In genomic region chr3:126463521-126463920, GRCh38 we compare ENCODE assay signal across 19 cellular contexts. TPM values are rescaled to one million over a fixed set of nuclear protein-coding genes. Genes with fewer than 3 reads are reported as not detected.
DNase-seq lines count a peak whose midpoint lies in the region; ATAC-seq and TF ChIP-seq lines count a peak whose summit lies in the region.
"Had no signal": no experiment of that assay in that cellular context is flagged by ENCODE, and none has a peak within 500 bp of the region (broad histone marks: within the 10 kb centered on the region; RNA-seq: fewer than 3 reads in every experiment).

No MANE protein-coding gene starts in this region.

- 0 out of 2 replicates have a peak overlapping the region, but pooled peaks have one; percentile 4 for H3K9ac ChIP-seq in KMS-11

- TF ChIP-seq POLR2A in body of pancreas (IDR thresholded peaks at IDR 0.05), result no peak

- no peak overlapping the region for H2AFZ ChIP-seq in KMS-11 (ENCODE audit: low read depth)
- H2AFZ ChIP-seq in hepatocyte, result no peak overlapping the region

- H3K4me2 ChIP-seq in KMS-11 (no peak overlapping the region), hepatocyte (no peak overlapping the region)

- peak; percentile 12 to 42 for DNase-seq in NCI-H2081 (lab: John Stamatoyannopoulos, UW)
- no peak for DNase-seq in NCI-H2081 treated with DMSO at 0.1 percent for 48 hours (lab: John Stamatoyannopoulos, UW)
- DNase-seq in body of pancreas, result peak; percentile 67 to 87 (median 81)
- no peak for DNase-seq in psoas muscle
- DNase-seq in GM20000 (ENCODE audit: low spot score), result no peak
- no peak for DNase-seq in NCI-H1930 (lab: John Stamatoyannopoulos, UW)
- no peak for DNase-seq in hepatocyte (ENCODE audit: low spot score)
- DNase-seq: CD8-positive, alpha-beta T cell; COR-L47; DMS153; GF-D8; HCEC 1CT; HFFc6 had no signal

- no peaks in the 10 kb centered on the region for H3K4me1 ChIP-seq in KMS-11 (ENCODE audit: low read depth, poor library complexity, severe bottlenecking)
- peaks cover 92% of the 10 kb centered on the region for H3K4me1 ChIP-seq in body of pancreas
- H3K4me1 ChIP-seq in psoas muscle, result peaks cover 90% of the 10 kb centered on the region
- H3K4me1 ChIP-seq in hepatocyte (ENCODE audit: insufficient read depth), result no peaks in the 10 kb centered on the region

- no peak for TF ChIP-seq CTCF in KMS-11 (conservative IDR thresholded peaks at IDR 0.05; ENCODE audit: low read depth, low read length)
- TF ChIP-seq CTCF in body of pancreas (IDR thresholded peaks at IDR 0.05), result no peak
- TF ChIP-seq CTCF in psoas muscle (IDR thresholded peaks at IDR 0.05), result no peak
- TF ChIP-seq CTCF in GM20000 (IDR thresholded peaks at IDR 0.05; ENCODE audit: extremely low read depth, missing control alignments), result no peak
- no peak for TF ChIP-seq CTCF in hepatocyte (IDR thresholded peaks at IDR 0.05; ENCODE audit: poor library complexity)

- H3K27ac ChIP-seq in KMS-11 (no peak overlapping the region), body of pancreas (peak overlapping the region in 3 of 4 donors; percentile 59 to 77 (median 76)), psoas muscle (peak overlapping the region; percentile 96), hepatocyte (no peak overlapping the region)
- H3K27ac ChIP-seq: 22Rv1 had no signal

- H3K9me3 ChIP-seq in body of pancreas (no peaks in the 10 kb centered on the region), psoas muscle (no peaks in the 10 kb centered on the region), hepatocyte (ENCODE audit: low read depth) (no peaks in the 10 kb centered on the region)

- H3K36me3 ChIP-seq in KMS-11 (ENCODE audit: insufficient read depth), result no peaks in the 10 kb centered on the region; the same call in 1 of the 2 replicates
- peaks cover 15 to 22% of the 10 kb centered on the region in 2 donors for H3K36me3 ChIP-seq in body of pancreas (replicated peaks in 1 of 2; ENCODE audit: insufficient read depth in 1 of 2, low read depth in 2 of 2)
- peaks cover 12 to 94% of the 10 kb centered on the region in 2 donors for H3K36me3 ChIP-seq in psoas muscle (ENCODE audit: insufficient read depth in 1 of 2, low read depth in 1 of 2)
- no peaks in the 10 kb centered on the region for H3K36me3 ChIP-seq in hepatocyte (replicated peaks; ENCODE audit: insufficient read depth, low read depth)

- H3K9me2 ChIP-seq in hepatocyte (replicated peaks; ENCODE audit: insufficient read depth), result no peaks in the 10 kb centered on the region

- no peaks in the 10 kb centered on the region for H3K79me2 ChIP-seq in KMS-11 (ENCODE audit: insufficient read depth, low read depth)
- peaks cover 54% of the 10 kb centered on the region for H3K79me2 ChIP-seq in hepatocyte

- WGBS in body of pancreas, 2 donors, result 42 to 53% methylated on average over 2 of the region's 2 CpGs
- WGBS in psoas muscle, 3 donors, result 55 to 63% (median 60%) methylated on average over 2 of the region's 2 CpGs
- 94% methylated on average over 2 of the region's 2 CpGs for WGBS in hepatocyte (ENCODE audit: low lambda C conversion rate, missing lambda C conversion rate)

- no peaks in the 10 kb centered on the region for H4K20me1 ChIP-seq in KMS-11 (ENCODE audit: insufficient read depth)
- peaks cover 45% of the 10 kb centered on the region for H4K20me1 ChIP-seq in hepatocyte (ENCODE audit: insufficient read depth, poor library complexity, severe bottlenecking)

- intact Hi-C loops in body of pancreas (cut with DNase I) (no loop called here), psoas muscle (cut with DNase I) (no loop called here)

- H3K27me3 ChIP-seq in KMS-11 (ENCODE audit: insufficient read depth, low read depth), result no peaks in the 10 kb centered on the region
- H3K27me3 ChIP-seq in body of pancreas, result no peaks in the 10 kb centered on the region
- no peaks in the 10 kb centered on the region for H3K27me3 ChIP-seq in psoas muscle (ENCODE audit: insufficient read depth in 3 of 3, low read length in 2 of 3)
- H3K27me3 ChIP-seq in hepatocyte, result no peaks in the 10 kb centered on the region

- H3K4me3 ChIP-seq in KMS-11 (IDR thresholded peaks at IDR 0.05; ENCODE audit: insufficient read depth, low read depth, low read length) (no peak overlapping the region), body of pancreas (no peak overlapping the region), psoas muscle (no peak overlapping the region), hepatocyte (no peak overlapping the region)

- ATAC-seq in body of pancreas (peak; percentile 69), psoas muscle (no peak)
- ATAC-seq: CD8-positive, alpha-beta T cell had no signal

RNA-seq across cellular contexts. Expression of gene ZXDC, which starts 12.2 kb away (rescaled TPM):
- total RNA-seq in body of pancreas (10 to 100 TPM; 33.9 to 39.4 TPM), psoas muscle (10 to 100 TPM; 30.3 to 39.5 (median 35.9) TPM), hepatocyte (21.0 and 25.0 TPM in 2 replicates)
- polyA plus RNA-seq in psoas muscle (10 to 100 TPM; 10.6 to 20.8 (median 16.8) TPM), hepatocyte (22.9 and 24.1 TPM in 2 replicates)

RNA-seq across cellular contexts. Expression of gene UROC1, which starts 54.1 kb away (rescaled TPM):
- not detected for total RNA-seq in body of pancreas
- under 1 TPM in 2 of 4 donors, not detected in 2; 0.08 to 0.13 TPM for total RNA-seq in psoas muscle
- polyA plus RNA-seq in psoas muscle, result under 1 TPM in 1 of 3 donors, not detected in 2; 0.03 TPM
- total RNA-seq in hepatocyte, result 2.2 and 4.2 TPM in 2 replicates
- 1.5 and 2.3 TPM in 2 replicates for polyA plus RNA-seq in hepatocyte
- total RNA-seq: A673; CD8-positive, alpha-beta T cell; H4; HFFc6 had no signal
- polyA plus RNA-seq: BJ, CD14-positive monocyte had no signal

Comparison
In these comparisons a context has a peak if more than half of its experiments do, and no peak if none do; other contexts are left out.
1. DNase-seq: peak in NCI-H2081 (2 of 2) and body of pancreas (4 of 4); none in NCI-H2081 treated with DMSO at 0.1 percent for 48 hours (single experiment), psoas muscle (0 of 2), GM20000 (single experiment), NCI-H1930 (0 of 2) and hepatocyte (single experiment).
2. H3K27ac ChIP-seq: peak in body of pancreas (3 of 4) and psoas muscle (single experiment); none in KMS-11 (single experiment) and hepatocyte (single experiment).